Comparison of ENCODE assay signal across 8 cellular contexts in the genomic region with DNA sequence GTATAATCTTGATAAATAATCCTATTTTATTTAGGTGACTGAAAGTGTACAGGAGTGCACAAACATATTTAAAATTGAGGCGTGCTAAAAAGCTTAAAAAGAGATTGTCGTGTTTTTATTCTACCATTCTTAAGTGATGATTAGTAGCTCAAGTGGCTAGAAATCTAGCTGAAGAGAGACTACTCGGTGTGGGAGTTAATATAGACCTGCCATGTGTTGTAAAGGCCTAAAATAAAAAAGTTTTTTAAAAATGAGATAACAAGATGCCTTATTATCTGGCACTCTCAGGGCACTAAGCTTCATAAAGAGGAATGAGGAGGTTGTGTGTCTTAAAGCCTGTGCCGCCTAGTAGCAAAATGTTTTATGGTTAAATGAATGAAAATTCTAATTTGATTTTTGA. TPM values are rescaled to one million over a fixed set of nuclear protein-coding genes. Genes with fewer than 3 reads are reported as not detected.
DNase-seq lines count a peak whose midpoint lies in the region; ATAC-seq and TF ChIP-seq lines count a peak whose summit lies in the region.

No MANE protein-coding gene starts in this region.

- H3K4me1 ChIP-seq in A673 (ENCODE audit: insufficient read depth, low read length, poor library complexity, severe bottlenecking): peaks cover 12% of the 10 kb centered on the region
- H3K4me1 ChIP-seq in HUES6 (ENCODE audit: control insufficient read depth, insufficient read depth, low read length): peaks cover 4% of the 10 kb centered on the region; the same call in 1 of the 2 replicates
- no peaks in the 10 kb centered on the region for H3K4me1 ChIP-seq in breast epithelium
- peaks cover 5% of the 10 kb centered on the region for H3K4me1 ChIP-seq in mucosa of stomach (ENCODE audit: control insufficient read depth, insufficient read depth, low read length)

- H3K36me3 ChIP-seq in A673 (ENCODE audit: insufficient read depth, low read length, poor library complexity, severe bottlenecking) (no peaks in the 10 kb centered on the region), HUES6 (ENCODE audit: control insufficient read depth, insufficient read depth, low read length) (no peaks in the 10 kb centered on the region), breast epithelium (no peaks in the 10 kb centered on the region), mucosa of stomach (ENCODE audit: control insufficient read depth, insufficient read depth, low read length) (no peaks in the 10 kb centered on the region)

- no peak for TF ChIP-seq POLR2A in breast epithelium (IDR thresholded peaks at IDR 0.05)

- intact Hi-C loops in A673 (cut with micrococcal nuclease; ENCODE audit: unreplicated experiment) (no loop called here), breast epithelium (cut with DNase I; ENCODE audit: low total_unique reads) (no loop called here)

- ATAC-seq in HG03342 (IDR thresholded peaks at IDR 0.05; ENCODE audit: unreplicated experiment) (no peak), HG02938 (IDR thresholded peaks at IDR 0.05; ENCODE audit: unreplicated experiment) (no peak)

- H3K9ac ChIP-seq in HUES6 (ENCODE audit: low read length) (peak overlapping the region; percentile 93), mucosa of stomach (ENCODE audit: low read length) (peak overlapping the region; percentile 2)

- H3K27me3 ChIP-seq in A673 (replicated peaks; ENCODE audit: insufficient read depth, low read depth, low read length, poor library complexity) (no peaks in the 10 kb centered on the region), HUES6 (ENCODE audit: control insufficient read depth, insufficient read depth, low read length) (no peaks in the 10 kb centered on the region), breast epithelium (no peaks in the 10 kb centered on the region), mucosa of stomach (ENCODE audit: control insufficient read depth, insufficient read depth, low read length) (no peaks in the 10 kb centered on the region)

- CTCF ChIA-PET in A673 (lab: Charles Lee): interaction anchor here (0.6 kb wide), 1 partner anchor 25 kb away, joined by 5 read pairs; no protein-coding TSS in a partner anchor

- DNase-seq in A673 (ENCODE audit: low spot score) (no peak), breast epithelium (ENCODE audit: low spot score in 2 of 2) (no peak), D341Med (ENCODE audit: low spot score) (no peak), substantia nigra (lab: John Stamatoyannopoulos, UW) (no peak)

- BruUV-seq in A673 (replicated peaks; lab: Mats Ljungman, UMichigan): no TSS peak

- H3K9me3 ChIP-seq in A673 (ENCODE audit: low read depth, low read length, poor library complexity, severe bottlenecking) (no peaks in the 10 kb centered on the region), HUES6 (ENCODE audit: control insufficient read depth, insufficient read depth, low read depth, low read length) (no peaks in the 10 kb centered on the region), breast epithelium (no peaks in the 10 kb centered on the region), mucosa of stomach (ENCODE audit: control insufficient read depth, low read length) (no peaks in the 10 kb centered on the region)

- no peak for TF ChIP-seq CTCF in A673 (conservative IDR thresholded peaks at IDR 0.05; ENCODE audit: low read depth, low read length)
- no peak for TF ChIP-seq CTCF in breast epithelium (IDR thresholded peaks at IDR 0.05)

- POLR2A ChIA-PET in A673 (lab: Charles Lee; ENCODE audit: low non-redundant PET): no interaction called here

- peak overlapping the region; percentile 91 for H3K4me3 ChIP-seq in A673 (ENCODE audit: low read depth, low read length, poor library complexity, severe bottlenecking)
- H3K4me3 ChIP-seq in HUES6 (ENCODE audit: low read depth, low read length): peak overlapping the region; percentile 93
- peak overlapping the region; percentile 89 to 99 (median 94) for H3K4me3 ChIP-seq in breast epithelium
- no peak overlapping the region for H3K4me3 ChIP-seq in mucosa of stomach (ENCODE audit: low read length)

- H3K27ac ChIP-seq in A673 (ENCODE audit: low read depth, low read length, poor library complexity, severe bottlenecking) (peak overlapping the region; percentile 90), HUES6 (ENCODE audit: low read depth, low read length) (no peak overlapping the region), breast epithelium (peak overlapping the region in 1 of 2 donors; percentile 99), substantia nigra (ENCODE audit: low read depth, low read length, poor library complexity, severe bottlenecking) (no peak overlapping the region)

RNA-seq across cellular contexts. Expression of gene CAPZA2, which starts 1.7 kb away (rescaled TPM):
- total RNA-seq in A673 (2021) (118 and 138 TPM in 2 replicates), breast epithelium (100 to 1,000 TPM; 117 to 138 (median 134) TPM)
